9 cellular contexts compared by ENCODE assay signal in genomic region chr2:46645681-46646162, GRCh38. TPM values are rescaled to one million over a fixed set of nuclear protein-coding genes. Genes with fewer than 3 reads are reported as not detected.
DNase-seq lines count a peak whose midpoint lies in the region; ATAC-seq and TF ChIP-seq lines count a peak whose summit lies in the region.
"Had no signal": no experiment of that assay in that cellular context is flagged by ENCODE, and none has a peak within 500 bp of the region (broad histone marks: within the 10 kb centered on the region; RNA-seq: fewer than 3 reads in every experiment).

No MANE protein-coding gene starts in this region.

- H3K36me3 ChIP-seq in gastrocnemius medialis, result peaks cover 0 to 4% of the 10 kb centered on the region in 2 donors

- no peaks in the 10 kb centered on the region for H3K9me3 ChIP-seq in gastrocnemius medialis

- H3K4me3 ChIP-seq in fibroblast of villous mesenchyme (ENCODE audit: low read depth, low read length) (no peak overlapping the region), gastrocnemius medialis (no peak overlapping the region)

- in situ Hi-C loops in gastrocnemius medialis (cut with MboI; ENCODE audit: low sequenced_read_pairs in 4 of 4), result loop anchor here (25.0 kb wide), 1 partner anchor 658 kb away; no protein-coding TSS in a partner anchor

- peak; percentile 33 for DNase-seq in ELR (ENCODE audit: low read depth)
- DNase-seq in RPMI8226, result peak; percentile 66
- DNase-seq in fibroblast of villous mesenchyme (ENCODE audit: low read depth), result peak; percentile 97
- DNase-seq in gastrocnemius medialis, result peak in 1 of 2 donors; percentile 23
- DNase-seq in T-helper 2 cell, result no peak
- DNase-seq: cerebellar nuclear complex had no signal

- TF ChIP-seq CTCF in fibroblast of villous mesenchyme (IDR thresholded peaks at IDR 0.05; ENCODE audit: insufficient read depth, low read depth, low read length), result no peak
- TF ChIP-seq CTCF in gastrocnemius medialis (IDR thresholded peaks at IDR 0.05 in 4 of 5, conservative IDR thresholded peaks at IDR 0.05 in 1 of 5), result no peak

- TF ChIP-seq POLR2A in gastrocnemius medialis (IDR thresholded peaks at IDR 0.05), result no peak

- no peaks in the 10 kb centered on the region for H3K27me3 ChIP-seq in gastrocnemius medialis

- intact Hi-C loops in gastrocnemius medialis (cut with DNase I; ENCODE audit: low total_unique reads), result no loop called here

- peaks cover 0 to 9% of the 10 kb centered on the region in 2 donors for H3K4me1 ChIP-seq in gastrocnemius medialis

- ATAC-seq in gastrocnemius medialis (peak; percentile 30 to 46), GM21526 (IDR thresholded peaks at IDR 0.05; ENCODE audit: low FRiP score, unreplicated experiment) (no peak), GM21515 (IDR thresholded peaks at IDR 0.05; ENCODE audit: unreplicated experiment) (no peak), GM21723 (IDR thresholded peaks at IDR 0.05; ENCODE audit: unreplicated experiment) (no peak)

- peak overlapping the region in 1 of 4 donors; percentile 34 for H3K27ac ChIP-seq in gastrocnemius medialis

RNA-seq across cellular contexts. Expression of gene CRIPT, which starts 28.7 kb away (rescaled TPM):
- total RNA-seq in fibroblast of villous mesenchyme (16.1 and 27.2 TPM in 2 replicates), gastrocnemius medialis (10 to 100 TPM; 11.9 to 21.4 (median 16.2) TPM)

RNA-seq across cellular contexts. Expression of gene PIGF, which starts 28.9 kb away (rescaled TPM):
- total RNA-seq in fibroblast of villous mesenchyme (16.8 and 32.0 TPM in 2 replicates), gastrocnemius medialis (10 to 100 TPM in 2 of 4 donors, 1 to 10 TPM in 2; 6.0 to 18.5 (median 10.1) TPM)

RNA-seq across cellular contexts. Expression of gene SOCS5, which starts 53.4 kb away (rescaled TPM):
- total RNA-seq in fibroblast of villous mesenchyme (86.0 and 220 TPM in 2 replicates), gastrocnemius medialis (10 to 100 TPM; 10.9 to 27.6 (median 14.5) TPM)

Comparison
In these comparisons a context has a peak if more than half of its experiments do, and no peak if none do; other contexts are left out.
1. DNase-seq: peak in ELR (single experiment), RPMI8226 (single experiment) and fibroblast of villous mesenchyme (single experiment); none in T-helper 2 cell (0 of 5).
2. ATAC-seq: peak in gastrocnemius medialis (2 of 2); none in GM21526 (single experiment), GM21515 (single experiment) and GM21723 (single experiment).